ENCODE assay signal across 9 cellular contexts in genomic region chr2:144320491-144320890, GRCh38.
DNase-seq lines count a peak whose midpoint lies in the region; ATAC-seq, FAIRE-seq and TF ChIP-seq lines count a peak whose summit lies in the region.
"Had no signal": no experiment of that assay in that cellular context is flagged by ENCODE, and none has a peak within 500 bp of the region (broad histone marks: within the 10 kb centered on the region; RNA-seq: fewer than 3 reads in every experiment).

No MANE protein-coding gene starts in this region.

- H3K4me1 Mint-ChIP-seq in CD8-positive, alpha-beta memory T cell: peaks cover 57 to 80% (median 68%) of the 10 kb centered on the region in 3 donors
- H3K4me1 Mint-ChIP-seq in naive thymus-derived CD8-positive, alpha-beta T cell: peaks cover 21 to 52% (median 40%) of the 10 kb centered on the region in 4 donors

- H3K36me3 Mint-ChIP-seq in CD8-positive, alpha-beta memory T cell: peaks cover 0 to 2% (median 0%) of the 10 kb centered on the region in 3 donors
- H3K36me3 Mint-ChIP-seq in naive thymus-derived CD8-positive, alpha-beta T cell: no peaks in the 10 kb centered on the region

- no TSS peak for BruUV-seq in OCI-LY7 (replicated peaks; lab: Mats Ljungman, UMichigan)

- intact Hi-C loops in OCI-LY7 (cut with micrococcal nuclease; ENCODE audit: unreplicated experiment): no loop called here

- H3K9me3 Mint-ChIP-seq in CD8-positive, alpha-beta memory T cell: no peaks in the 10 kb centered on the region
- peaks cover 0 to 4% (median 0%) of the 10 kb centered on the region in 9 donors for H3K9me3 Mint-ChIP-seq in naive thymus-derived CD8-positive, alpha-beta T cell

- H3K4me1 ChIP-seq in CD8-positive, alpha-beta memory T cell (ENCODE audit: insufficient read depth, low read length): peaks cover 32% of the 10 kb centered on the region
- peaks cover 43% of the 10 kb centered on the region for H3K4me1 ChIP-seq in OCI-LY7 (ENCODE audit: insufficient read depth, low read length, poor library complexity, severe bottlenecking)

- no peak for FAIRE-seq in D721Med (lab: Jason Lieb, UNC)

- H3K27me3 Mint-ChIP-seq in CD8-positive, alpha-beta memory T cell: no peaks in the 10 kb centered on the region
- H3K27me3 Mint-ChIP-seq in naive thymus-derived CD8-positive, alpha-beta T cell: no peaks in the 10 kb centered on the region

- peak overlapping the region; percentile 70 to 98 (median 92) for H3K27ac Mint-ChIP-seq in CD8-positive, alpha-beta memory T cell
- H3K27ac Mint-ChIP-seq in naive thymus-derived CD8-positive, alpha-beta T cell: peak overlapping the region in 8 of 10 donors; percentile 0 to 94 (median 72)

- CTCF ChIA-PET in CD8-positive, alpha-beta memory T cell (lab: Charles Lee): interaction anchor here (1.5 kb wide), 1 partner anchor 11 kb away, joined by 5 read pairs; a partner anchor contains a TSS
- CTCF ChIA-PET in OCI-LY7 (lab: Charles Lee; ENCODE audit: unreplicated experiment): no interaction called here

- no peaks in the 10 kb centered on the region for H3K9me3 ChIP-seq in CD8-positive, alpha-beta memory T cell (ENCODE audit: low read length)
- H3K9me3 ChIP-seq in OCI-LY7 (ENCODE audit: low read length): peaks cover 14% of the 10 kb centered on the region; the same call in 1 of the 2 replicates

- TF ChIP-seq CTCF in OCI-LY7 (conservative IDR thresholded peaks at IDR 0.05; ENCODE audit: low read length): no peak
- no peak for TF ChIP-seq CTCF in D721Med (IDR thresholded peaks at IDR 0.05; ENCODE audit: insufficient read depth, missing control alignments)

- peak overlapping the region; percentile 46 for H3K4me2 ChIP-seq in OCI-LY7 (ENCODE audit: low read length)

- H3K27ac ChIP-seq in CD8-positive, alpha-beta memory T cell (ENCODE audit: low read depth, low read length): no peak overlapping the region
- H3K27ac ChIP-seq in OCI-LY7 (ENCODE audit: low read depth, low read length, poor library complexity, severe bottlenecking): no peak overlapping the region
- H3K27ac ChIP-seq: cardiac muscle cell had no signal

- POLR2A ChIA-PET in CD8-positive, alpha-beta memory T cell (lab: Charles Lee): interaction anchor here (0.6 kb wide), 1 partner anchor 11 kb away, joined by 3 read pairs; no protein-coding TSS in a partner anchor
- POLR2A ChIA-PET in OCI-LY7 (lab: Charles Lee): interaction anchor here (0.6 to 2.3 kb wide), 6 partner anchors 10 to 174 kb away, joined by 3 to 13 read pairs (median 4); no protein-coding TSS in a partner anchor
- POLR2A ChIA-PET in naive thymus-derived CD8-positive, alpha-beta T cell (lab: Charles Lee): interaction anchor here (3.5 kb wide), 1 partner anchor 12 kb away, joined by 12 read pairs; a partner anchor contains a TSS

- H3K79me2 ChIP-seq in OCI-LY7 (ENCODE audit: insufficient read depth, low read depth, low read length): peaks cover 72% of the 10 kb centered on the region; the same call in 1 of the 2 replicates

- peak overlapping the region; percentile 11 to 56 (median 48) for H3K4me3 Mint-ChIP-seq in CD8-positive, alpha-beta memory T cell
- peak overlapping the region in 5 of 10 donors; percentile 15 to 54 (median 52) for H3K4me3 Mint-ChIP-seq in naive thymus-derived CD8-positive, alpha-beta T cell

- H4K20me1 ChIP-seq in OCI-LY7 (ENCODE audit: insufficient read depth, low read length): no peaks in the 10 kb centered on the region

- H2AFZ ChIP-seq in OCI-LY7 (ENCODE audit: low read length): no peak overlapping the region

- H3K36me3 ChIP-seq in CD8-positive, alpha-beta memory T cell (ENCODE audit: insufficient read depth, low read length): no peaks in the 10 kb centered on the region
- peaks cover 11% of the 10 kb centered on the region for H3K36me3 ChIP-seq in OCI-LY7 (ENCODE audit: insufficient read depth, low read length)
- H3K36me3 ChIP-seq: cardiac muscle cell had no signal

- peak; percentile 59 to 88 for ATAC-seq in naive thymus-derived CD8-positive, alpha-beta T cell
- ATAC-seq in HG03045 (IDR thresholded peaks at IDR 0.05; ENCODE audit: unreplicated experiment): no peak
- ATAC-seq in HG03521 (IDR thresholded peaks at IDR 0.05; ENCODE audit: unreplicated experiment): no peak

- H3K9me2 ChIP-seq in OCI-LY7 (ENCODE audit: insufficient read depth, low read length): no peaks in the 10 kb centered on the region

- no peaks in the 10 kb centered on the region for H3K27me3 ChIP-seq in CD8-positive, alpha-beta memory T cell (ENCODE audit: insufficient read depth, low read length, poor library complexity, severe bottlenecking)
- H3K27me3 ChIP-seq: cardiac muscle cell had no signal

- peak; percentile 40 to 83 (median 54) for DNase-seq in CD8-positive, alpha-beta memory T cell
- DNase-seq in OCI-LY7 (ENCODE audit: low spot score) (peak; percentile 49), D721Med (ENCODE audit: insufficient read length, low spot score) (no peak), SKM-1 (lab: John Stamatoyannopoulos, UW; ENCODE audit: unreplicated experiment) (no peak)
- peak; percentile 59 for DNase-seq in activated naive CD4-positive, alpha-beta T cell treated with Interleukin-2 at 50 U/mL for 16 hours
- peak in 9 of 10 donors; percentile 21 to 73 (median 43) for DNase-seq in naive thymus-derived CD8-positive, alpha-beta T cell

- no peak overlapping the region for H3K4me3 ChIP-seq in CD8-positive, alpha-beta memory T cell (ENCODE audit: low read length)
- H3K4me3 ChIP-seq in OCI-LY7 (ENCODE audit: low read depth, low read length, poor library complexity, severe bottlenecking): no peak overlapping the region
- H3K4me3 ChIP-seq: cardiac muscle cell had no signal

Comparison
In these comparisons a context has a peak if more than half of its experiments do, and no peak if none do; other contexts are left out.
1. DNase-seq: peak in CD8-positive, alpha-beta memory T cell (5 of 5), OCI-LY7 (single experiment), activated naive CD4-positive, alpha-beta T cell treated with Interleukin-2 at 50 U/mL for 16 hours (single experiment) and naive thymus-derived CD8-positive, alpha-beta T cell (9 of 10); none in D721Med (single experiment) and SKM-1 (single experiment).
2. ATAC-seq: peak in naive thymus-derived CD8-positive, alpha-beta T cell (2 of 2); none in HG03045 (single experiment) and HG03521 (single experiment).